Comparison of ENCODE assay signal across 8 cellular contexts in the genomic region with DNA sequence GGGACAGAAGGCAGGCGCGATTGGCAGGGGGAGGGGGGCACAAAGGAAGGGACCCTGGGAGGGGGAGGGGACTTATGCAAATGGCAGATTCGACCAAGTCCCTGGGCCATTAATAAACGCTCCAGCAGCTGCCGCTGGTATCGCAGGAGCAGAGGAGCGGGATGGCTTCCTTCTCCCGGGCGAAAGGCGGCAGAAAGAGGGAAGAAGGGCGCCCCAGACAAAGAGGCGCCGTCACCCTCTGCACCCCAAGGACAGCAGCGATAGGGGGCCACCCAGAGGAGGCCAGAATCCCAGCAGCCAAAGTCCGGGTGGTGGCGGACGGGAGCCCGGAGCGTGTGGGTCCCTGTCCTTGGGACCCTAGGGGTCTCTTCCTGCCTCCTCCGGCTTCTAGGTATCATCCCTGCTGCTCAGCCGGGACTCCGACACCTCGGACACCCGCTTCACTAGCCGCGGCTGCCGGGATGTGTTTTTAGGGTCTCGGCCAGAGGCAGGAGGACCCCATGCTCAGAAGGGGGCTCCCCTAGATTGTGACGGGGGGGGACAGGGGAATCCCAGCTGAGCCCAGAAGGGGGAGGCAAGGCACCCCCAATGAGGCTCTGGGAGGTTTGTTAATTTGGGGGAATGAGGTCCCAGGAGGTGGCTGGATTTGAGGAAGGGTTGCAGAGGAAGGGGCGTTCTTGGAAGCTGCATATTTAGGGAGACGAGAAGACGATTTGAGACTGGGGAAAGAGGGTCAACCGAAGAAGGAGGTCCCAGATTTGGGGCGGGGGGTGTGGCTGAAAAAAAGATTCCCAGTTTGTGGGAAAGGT. TPM values are rescaled to one million over a fixed set of nuclear protein-coding genes. Genes with fewer than 3 reads are reported as not detected.
DNase-seq lines count a peak whose midpoint lies in the region; ATAC-seq and TF ChIP-seq lines count a peak whose summit lies in the region.

No MANE protein-coding gene starts in this region.

- POLR2A ChIA-PET in activated CD4-positive, alpha-beta T cell treated with anti-CD3 and anti-CD28 coated beads for 36 hours (lab: Charles Lee), result no interaction called here

- WGBS in smooth muscle cell (ENCODE audit: low lambda C conversion rate), result 4% methylated on average over 32 of the region's 34 CpGs

- peak; percentile 27 for DNase-seq in activated CD4-positive, alpha-beta T cell treated with anti-CD3 and anti-CD28 coated beads for 36 hours
- no peak for DNase-seq in activated CD4-positive, alpha-beta T cell treated with anti-CD3 and anti-CD28 coated beads for 1 hour
- DNase-seq in NT2/D1 (ENCODE audit: low read depth, low spot score) (no peak), fibroblast of the aortic adventitia (ENCODE audit: low read depth) (no peak), smooth muscle cell (lab: John Stamatoyannopoulos, UW; ENCODE audit: unreplicated experiment) (no peak), GM19240 (ENCODE audit: insufficient read length, low spot score) (no peak), activated gamma-delta T cell (lab: John Stamatoyannopoulos, UW) (no peak)

- H3K4me1 ChIP-seq in NT2/D1 (ENCODE audit: insufficient read depth, insufficient read length), result peaks cover 9% of the 10 kb centered on the region
- H3K4me1 ChIP-seq in smooth muscle cell (ENCODE audit: low read depth), result peaks cover 8% of the 10 kb centered on the region

- peaks cover 16% of the 10 kb centered on the region for H3K4me1 Mint-ChIP-seq in activated CD4-positive, alpha-beta T cell treated with anti-CD3 and anti-CD28 coated beads for 36 hours

- H3K27ac Mint-ChIP-seq in activated CD4-positive, alpha-beta T cell treated with anti-CD3 and anti-CD28 coated beads for 36 hours, result no peak overlapping the region

- no peaks in the 10 kb centered on the region for H3F3A ChIP-seq in smooth muscle cell (ENCODE audit: low read depth)

- intact Hi-C loops in activated CD4-positive, alpha-beta T cell treated with anti-CD3 and anti-CD28 coated beads for 36 hours (cut with DNase I, micrococcal nuclease), result no loop called here

- H3K36me3 ChIP-seq in NT2/D1 (ENCODE audit: insufficient read depth, insufficient read length, low read length) (peaks cover 25% of the 10 kb centered on the region), smooth muscle cell (ENCODE audit: low read depth) (no peaks in the 10 kb centered on the region)

- H3K79me2 ChIP-seq in smooth muscle cell (ENCODE audit: low read depth), result no peaks in the 10 kb centered on the region

- H2AFZ ChIP-seq in smooth muscle cell (ENCODE audit: low read depth), result no peak overlapping the region

- CTCF ChIA-PET in activated CD4-positive, alpha-beta T cell treated with anti-CD3 and anti-CD28 coated beads for 36 hours (lab: Charles Lee), result interaction anchor here (0.6 kb wide), 1 partner anchor 564 kb away, joined by 3 read pairs; no protein-coding TSS in a partner anchor

- H3K27ac ChIP-seq in smooth muscle cell (ENCODE audit: low read depth), result no peak overlapping the region

- H3K4me3 ChIP-seq in NT2/D1 (ENCODE audit: insufficient read length, low read depth), result peak overlapping the region; percentile 74
- peak overlapping the region; percentile 73 for H3K4me3 ChIP-seq in fibroblast of the aortic adventitia (ENCODE audit: low read depth, low read length)
- H3K4me3 ChIP-seq in smooth muscle cell, result peak overlapping the region; percentile 81

- peak overlapping the region; percentile 30 for H3K4me3 Mint-ChIP-seq in activated CD4-positive, alpha-beta T cell treated with anti-CD3 and anti-CD28 coated beads for 36 hours

- H3K27me3 Mint-ChIP-seq in activated CD4-positive, alpha-beta T cell treated with anti-CD3 and anti-CD28 coated beads for 36 hours, result peaks cover 55% of the 10 kb centered on the region

- H4K20me1 ChIP-seq in smooth muscle cell (ENCODE audit: low read depth), result peaks cover 41% of the 10 kb centered on the region

- ATAC-seq in activated CD4-positive, alpha-beta T cell treated with anti-CD3 and anti-CD28 coated beads for 36 hours, result no peak
- no peak for ATAC-seq in HG02642 (IDR thresholded peaks at IDR 0.05; ENCODE audit: poor library complexity, unreplicated experiment)

- H3K36me3 Mint-ChIP-seq in activated CD4-positive, alpha-beta T cell treated with anti-CD3 and anti-CD28 coated beads for 36 hours (ENCODE audit: low read depth), result peaks cover 2% of the 10 kb centered on the region

- no peaks in the 10 kb centered on the region for H3K9me3 Mint-ChIP-seq in activated CD4-positive, alpha-beta T cell treated with anti-CD3 and anti-CD28 coated beads for 36 hours (ENCODE audit: low read depth)

- H3K9me3 ChIP-seq in NT2/D1 (ENCODE audit: insufficient read depth, low read length) (peaks cover 5% of the 10 kb centered on the region; the same call in 1 of the 2 replicates), smooth muscle cell (replicated peaks; ENCODE audit: low read depth) (no peaks in the 10 kb centered on the region)

- H3K9ac ChIP-seq in NT2/D1 (ENCODE audit: insufficient read length, low read depth) (peak overlapping the region; percentile 92), smooth muscle cell (ENCODE audit: low read depth) (peak overlapping the region; percentile 76)

- H3K27me3 ChIP-seq in NT2/D1 (ENCODE audit: insufficient read depth, insufficient read length) (peaks cover 9% of the 10 kb centered on the region), smooth muscle cell (ENCODE audit: low read depth) (peaks cover 31% of the 10 kb centered on the region)

- H3K4me2 ChIP-seq in smooth muscle cell, result peak overlapping the region; percentile 99

- TF ChIP-seq CTCF in fibroblast of the aortic adventitia (IDR thresholded peaks at IDR 0.05; ENCODE audit: insufficient read depth, low read length) (no peak), smooth muscle cell (IDR thresholded peaks at IDR 0.05; ENCODE audit: borderline replicate concordance, insufficient read depth, poor library complexity, severe bottlenecking) (no peak)

RNA-seq across cellular contexts. Expression of gene PTPRS, which starts 1.7 kb away (rescaled TPM):
- total RNA-seq in activated CD4-positive, alpha-beta T cell treated with anti-CD3 and anti-CD28 coated beads for 36 hours, result 1 to 10 TPM; 1.8 TPM
- 126 and 193 TPM in 2 replicates for total RNA-seq in fibroblast of the aortic adventitia (ENCODE audit: low replicate concordance)
- 57.1 and 71.6 TPM in 2 replicates for total RNA-seq in smooth muscle cell
- 24.8 and 30.2 TPM in 2 replicates for polyA plus RNA-seq in smooth muscle cell

Comparison
In these comparisons a context has a peak if more than half of its experiments do, and no peak if none do; other contexts are left out.
1. RNA of gene PTPRS, which starts 1.7 kb away (total RNA-seq): 126 to 193 TPM in fibroblast of the aortic adventitia and 57.1 to 71.6 TPM in smooth muscle cell; 1.8 TPM in activated CD4-positive, alpha-beta T cell treated with anti-CD3 and anti-CD28 coated beads for 36 hours; every median in the first group is over 10 times any median in the second.
2. Peak in every context shown above with its lines, with median percentiles within 50 percentile points of each other: H3K4me3 ChIP-seq.